1 cellular context compared by ENCODE assay signal in the genomic region with DNA sequence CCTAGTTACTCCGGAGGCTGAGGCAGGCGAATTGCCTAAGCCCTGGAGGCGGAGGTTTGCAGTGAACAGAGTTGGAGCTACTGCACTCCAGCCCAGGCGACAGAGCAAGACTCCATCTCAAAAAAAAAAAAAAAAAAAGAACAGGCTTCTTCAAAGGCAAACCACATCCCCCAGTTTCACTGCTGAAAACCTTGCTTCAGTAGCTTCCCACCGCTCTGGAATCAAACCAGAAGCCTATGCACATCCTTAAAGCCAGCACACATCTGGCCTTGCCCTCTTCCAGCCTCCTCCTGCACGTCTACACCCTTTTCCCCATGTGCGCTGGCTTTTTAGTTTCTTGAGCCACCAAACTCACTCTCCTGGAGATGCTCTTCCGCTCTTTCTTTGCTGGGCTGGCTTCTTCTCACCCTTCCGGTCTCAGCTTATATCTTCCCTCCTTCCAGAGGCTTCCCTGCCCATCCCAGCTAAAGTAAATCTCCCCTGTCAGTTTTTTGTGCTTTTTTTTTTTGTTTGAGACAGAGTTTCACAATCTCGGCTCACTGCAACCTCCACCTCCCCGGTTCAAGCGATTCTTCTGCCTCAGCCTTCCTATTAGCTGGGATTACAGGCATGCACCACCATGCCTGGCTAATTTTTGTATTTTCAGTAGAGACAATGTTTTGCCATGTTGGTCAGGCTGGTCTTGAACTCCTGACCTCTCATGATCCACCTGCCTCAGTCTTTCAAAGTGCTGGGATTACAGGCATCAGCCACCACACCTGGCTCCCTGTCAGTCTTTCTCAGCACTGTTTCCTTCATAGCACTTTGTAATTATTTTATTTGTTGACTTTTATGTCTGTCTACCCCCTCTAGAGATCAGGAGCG.
TF ChIP-seq lines count a peak whose summit lies in the region.

No MANE protein-coding gene starts in this region.

TF ChIP-seq in H1, 55 proteins besides CTCF, POLR2A, EP300 and RAD21:
- TF ChIP-seq SAP30 (IDR thresholded peaks at IDR 0.05; ENCODE audit: insufficient read depth, insufficient replicate concordance, low read length) (no peak), BACH1 (IDR thresholded peaks at IDR 0.05; ENCODE audit: low read length) (no peak), SP1 (IDR thresholded peaks at IDR 0.05; ENCODE audit: low read depth, low read length) (no peak), HDAC2 (IDR thresholded peaks at IDR 0.05; ENCODE audit: borderline replicate concordance in 1 of 2, low read depth in 2 of 2, low read length in 2 of 2) (no peak)
